ENCODE assay signal across 15 cellular contexts in the genomic region with DNA sequence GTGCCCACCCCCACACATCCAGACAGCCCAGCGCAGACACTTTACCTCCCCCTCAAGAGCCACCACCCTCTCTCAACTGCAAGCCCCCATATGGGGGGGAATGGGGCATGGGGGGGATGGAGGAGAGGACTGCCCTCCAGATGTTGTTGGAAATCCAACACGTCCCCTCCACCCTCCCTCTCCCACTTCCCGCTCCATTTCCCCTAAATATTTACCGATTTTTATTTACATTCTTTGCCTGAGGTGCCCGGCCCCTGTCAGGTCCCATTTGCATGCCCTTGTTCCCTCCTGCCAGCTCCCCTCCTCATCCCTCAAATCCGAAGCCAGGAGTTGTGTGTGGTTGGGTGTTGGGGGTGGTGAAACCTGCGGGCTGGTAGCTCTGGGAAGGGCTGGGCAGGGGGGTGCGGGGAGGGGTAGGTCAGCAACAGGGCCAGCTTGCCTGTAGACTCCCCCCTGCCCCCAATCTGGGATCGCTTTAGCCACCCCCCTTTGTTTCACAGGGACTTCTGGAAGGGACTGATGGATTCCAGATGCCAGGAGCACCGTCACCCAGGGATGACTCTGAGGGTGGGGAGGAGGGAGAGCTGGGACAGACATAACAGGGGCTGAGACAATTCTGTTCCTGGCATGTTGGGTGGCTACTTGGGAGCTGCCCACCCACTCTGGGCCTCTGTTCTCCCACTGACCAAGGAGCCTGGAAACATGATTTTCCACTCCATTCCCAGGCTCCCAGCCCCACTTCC.
"Had no signal": no experiment of that assay in that cellular context is flagged by ENCODE, and none has a peak within 500 bp of the region (broad histone marks: within the 10 kb centered on the region; RNA-seq: fewer than 3 reads in every experiment).

No MANE protein-coding gene starts in this region.

- DNase-seq: activated CD4-positive, alpha-beta T cell treated with anti-CD3 and anti-CD28 coated beads for 1 hour; activated CD4-positive, alpha-beta T cell treated with anti-CD3 and anti-CD28 coated beads, Interleukin-2, amount 50 U/mL, for 48 hours; activated gamma-delta T cell treated with Interleukin-2 at 50 U/mL for 16 hours; activated naive CD8-positive, alpha-beta T cell treated with anti-CD3 and anti-CD28 coated beads, Interleukin-2, amount 10 ng/mL, durations not matched to agents 7 days and 5 days; activated T-cell treated with anti-CD3 and anti-CD28 coated beads, Interleukin-2, amount 50 U/mL, for 48 hours; dorsolateral prefrontal cortex; islet precursor cell; mesendoderm; T-helper 9 cell; thyroid gland had no signal

- H2AFZ ChIP-seq: neural progenitor cell had no signal

- H3K4me3 ChIP-seq: dorsolateral prefrontal cortex, left lung, neural progenitor cell, smooth muscle cell, thyroid gland, vagina had no signal

- H3K4me3 Mint-ChIP-seq: activated naive CD8-positive, alpha-beta T cell treated with anti-CD3 and anti-CD28 coated beads, Interleukin-2, amount 10 ng/mL, durations not matched to agents 7 days and 5 days had no signal

- H3K27ac ChIP-seq: left lung, neural progenitor cell, thyroid gland, vagina had no signal

- H3K4me2 ChIP-seq: neural progenitor cell, smooth muscle cell had no signal

- H3K27ac Mint-ChIP-seq: activated naive CD8-positive, alpha-beta T cell treated with anti-CD3 and anti-CD28 coated beads, Interleukin-2, amount 10 ng/mL, durations not matched to agents 7 days and 5 days had no signal

- H3K9me3 Mint-ChIP-seq: activated naive CD8-positive, alpha-beta T cell treated with anti-CD3 and anti-CD28 coated beads, Interleukin-2, amount 10 ng/mL, durations not matched to agents 7 days and 5 days; neural progenitor cell had no signal

- ATAC-seq: esophagus mucosa had no signal

- H3K4me1 ChIP-seq: left lung, thyroid gland, vagina had no signal

- H3K27me3 ChIP-seq: neural progenitor cell, thyroid gland, vagina had no signal

- H3K9me3 ChIP-seq: left lung, thyroid gland, vagina had no signal

- H3K9ac ChIP-seq: neural progenitor cell had no signal

- H3K36me3 ChIP-seq: left lung, neural progenitor cell, thyroid gland, vagina had no signal

- H3K36me3 Mint-ChIP-seq: activated naive CD8-positive, alpha-beta T cell treated with anti-CD3 and anti-CD28 coated beads, Interleukin-2, amount 10 ng/mL, durations not matched to agents 7 days and 5 days; neural progenitor cell had no signal
